1 cellular context compared by ENCODE assay signal in genomic region chr12:31584782-31585181, GRCh38.
TF ChIP-seq lines count a peak whose summit lies in the region.

No MANE protein-coding gene starts in this region.

TF ChIP-seq in A549, 52 proteins besides CTCF, POLR2A, EP300 and RAD21 (continued from another document):
- TF ChIP-seq BCL3 (IDR thresholded peaks at IDR 0.05): no peak
- no peak for TF ChIP-seq MAZ (IDR thresholded peaks at IDR 0.05; ENCODE audit: borderline replicate concordance, low read depth, low read length)
- no peak for TF ChIP-seq ATOH8 (CRISPR knock-in tag; IDR thresholded peaks at IDR 0.05; ENCODE audit: low read depth)
- no peak for TF ChIP-seq SMC3 (IDR thresholded peaks at IDR 0.05)
